In genomic region chr2:144358979-144359541, GRCh38 we compare ENCODE assay signal across 8 cellular contexts.
DNase-seq lines count a peak whose midpoint lies in the region; ATAC-seq, FAIRE-seq and TF ChIP-seq lines count a peak whose summit lies in the region.

No MANE protein-coding gene starts in this region.

- peak; percentile 60 for ATAC-seq in GM21526 (IDR thresholded peaks at IDR 0.05; ENCODE audit: low FRiP score, unreplicated experiment)

- H3K4me3 ChIP-seq in fibroblast of the aortic adventitia (ENCODE audit: low read depth, low read length): no peak overlapping the region

- TF ChIP-seq CTCF in GM13976 (IDR thresholded peaks at IDR 0.05; ENCODE audit: borderline replicate concordance, control extremely low read depth, extremely low read depth, insufficient read depth, missing control alignments) (no peak), fibroblast of the aortic adventitia (IDR thresholded peaks at IDR 0.05; ENCODE audit: insufficient read depth, low read length) (no peak)

- in situ Hi-C loops in GM13976 (cut with MboI; ENCODE audit: low sequenced_read_pairs, unreplicated experiment): no loop called here

- DNase-seq in GM13976 (ENCODE audit: low spot score): peak; percentile 62
- no peak for DNase-seq in HTR-8/SVneo (ENCODE audit: insufficient read length, low spot score)
- peak; percentile 34 for DNase-seq in fibroblast of the aortic adventitia (ENCODE audit: low read depth)
- no peak for DNase-seq in midbrain (lab: John Stamatoyannopoulos, UW)
- DNase-seq in islet precursor cell: no peak
- DNase-seq in NOMO-1 (lab: John Stamatoyannopoulos, UW; ENCODE audit: unreplicated experiment in 2 of 2): no peak
- no peak for DNase-seq in NCI-H146 treated with DMSO at 0.1 percent for 48 hours (lab: John Stamatoyannopoulos, UW; ENCODE audit: unreplicated experiment)

- peak; percentile 65 for FAIRE-seq in HTR-8/SVneo (lab: Jason Lieb, UNC)

Comparison
In these comparisons a context has a peak if more than half of its experiments do, and no peak if none do; other contexts are left out.
1. DNase-seq: peak in GM13976 (single experiment) and fibroblast of the aortic adventitia (single experiment); none in HTR-8/SVneo (single experiment), midbrain (single experiment), islet precursor cell (single experiment), NOMO-1 (0 of 2) and NCI-H146 treated with DMSO at 0.1 percent for 48 hours (single experiment).